In the genomic region with DNA sequence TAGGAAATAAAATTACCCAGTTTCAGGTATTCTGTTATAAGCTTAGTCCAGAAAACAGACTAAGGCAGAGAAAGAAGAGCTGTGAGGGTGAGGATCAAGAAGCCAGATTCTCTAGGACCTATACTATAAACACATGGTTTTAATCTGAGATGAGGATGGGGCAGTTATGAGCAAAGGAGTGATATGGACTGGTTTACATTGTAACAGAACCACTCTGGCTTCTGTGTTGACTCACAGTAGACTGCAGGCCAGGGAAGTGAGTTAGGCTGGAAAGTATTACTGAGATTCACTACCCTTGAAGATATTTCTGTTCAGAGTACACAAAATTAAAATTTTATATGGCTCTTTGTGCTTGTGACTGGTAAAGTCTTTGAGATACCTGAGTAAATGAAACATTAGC, we compare ENCODE assay signal across 25 cellular contexts. TPM values are rescaled to one million over a fixed set of nuclear protein-coding genes. Genes with fewer than 3 reads are reported as not detected.
"Had no signal": no experiment of that assay in that cellular context is flagged by ENCODE, and none has a peak within 500 bp of the region (broad histone marks: within the 10 kb centered on the region; RNA-seq: fewer than 3 reads in every experiment).

No MANE protein-coding gene starts in this region.

- H3K36me3 ChIP-seq: adrenal gland, cardiac muscle cell, gastroesophageal sphincter, heart left ventricle, neutrophil, right lobe of liver, stomach, upper lobe of left lung had no signal

- ATAC-seq: activated CD4-positive, CD25-positive, alpha-beta regulatory T cell treated with anti-CD3 and anti-CD28 coated beads, Interleukin-2, amount 50 U/mL, for 24 hours; activated T-cell treated with anti-CD3 and anti-CD28 coated beads, Interleukin-2, amount 50 U/mL, for 4 hours; gastroesophageal sphincter; heart left ventricle; left ventricle myocardium superior; naive thymus-derived CD8-positive, alpha-beta T cell; right lobe of liver; stimulated activated effector memory CD8-positive, alpha-beta T cell treated with anti-CD3 and anti-CD28 coated beads, Interleukin-12 subunit alpha, Interleukin-12 subunit beta, amount 100 ng/mL, for 72 hours had no signal

- H3K27ac ChIP-seq: adrenal gland, cardiac muscle cell, gastroesophageal sphincter, parathyroid adenoma, right lobe of liver, stomach, testis, upper lobe of left lung had no signal

- H3K9ac ChIP-seq: parathyroid adenoma had no signal

- DNase-seq: activated CD4-positive, alpha-beta T cell treated with anti-CD3 and anti-CD28 coated beads, Interleukin-2, amount 10 ng/mL, durations not matched to agents 7 days and 5 days; activated CD8-positive, alpha-beta memory T cell treated with anti-CD3 and anti-CD28 coated beads, Interleukin-2, amount 50 U/mL, for 4 hours; activated naive CD4-positive, alpha-beta T cell treated with anti-CD3 and anti-CD28 coated beads, Interleukin-2, amount 50 U/mL, for 16 hours; activated T-cell treated with anti-CD3 and anti-CD28 coated beads, Interleukin-2, amount 50 U/mL, for 4 hours; adrenal gland; effector memory CD4-positive, alpha-beta T cell; heart left ventricle; immature natural killer cell; left ventricle myocardium superior; mesendoderm; naive thymus-derived CD8-positive, alpha-beta T cell; right lobe of liver; stimulated activated CD4-positive, alpha-beta T cell treated with anti-CD3 and anti-CD28 coated beads, Interleukin-4, amount 100 ng/mL, for 24 hours; stomach; testis; upper lobe of left lung had no signal

- H3K27me3 ChIP-seq: adrenal gland, cardiac muscle cell, gastroesophageal sphincter, heart left ventricle, right lobe of liver, testis, upper lobe of left lung had no signal

- H2AFZ ChIP-seq: parathyroid adenoma had no signal

- H3K9me3 ChIP-seq: adrenal gland, gastroesophageal sphincter, heart left ventricle, neutrophil, right lobe of liver, stomach, testis, upper lobe of left lung had no signal

- H3K4me3 ChIP-seq: adrenal gland, cardiac muscle cell, gastroesophageal sphincter, heart left ventricle, right lobe of liver, stomach, testis, upper lobe of left lung had no signal

RNA-seq across cellular contexts. Expression of a gene that starts 14.6 kb away (rescaled TPM):
- total RNA-seq: activated CD4-positive, alpha-beta T cell treated with anti-CD3 and anti-CD28 coated beads, Interleukin-2, amount 10 ng/mL, durations not matched to agents 7 days and 5 days; activated T-cell treated with anti-CD3 and anti-CD28 coated beads, Interleukin-2, amount 50 U/mL, for 4 hours; adrenal gland; cardiac muscle cell; chondrocyte; dermis blood vessel endothelial cell; fibroblast of lung; gastroesophageal sphincter; naive thymus-derived CD8-positive, alpha-beta T cell; right lobe of liver; stomach; upper lobe of left lung had no signal
- polyA plus RNA-seq: adrenal gland; cardiac muscle cell; fibroblast of lung; immature natural killer cell; naive thymus-derived CD8-positive, alpha-beta T cell; stomach had no signal

RNA-seq across cellular contexts. Expression of a gene that starts 22.6 kb away (rescaled TPM):
- total RNA-seq: activated CD4-positive, alpha-beta T cell treated with anti-CD3 and anti-CD28 coated beads, Interleukin-2, amount 10 ng/mL, durations not matched to agents 7 days and 5 days; activated T-cell treated with anti-CD3 and anti-CD28 coated beads, Interleukin-2, amount 50 U/mL, for 4 hours; cardiac muscle cell; chondrocyte; gastroesophageal sphincter; naive thymus-derived CD8-positive, alpha-beta T cell; stomach had no signal
- polyA plus RNA-seq: cardiac muscle cell; heart left ventricle; naive thymus-derived CD8-positive, alpha-beta T cell; stomach had no signal

RNA-seq across cellular contexts. Expression of a gene that starts 48.2 kb away (rescaled TPM):
- total RNA-seq: chondrocyte had no signal

RNA-seq across cellular contexts. Expression of a gene that starts 56.7 kb away (rescaled TPM):
- total RNA-seq: activated CD4-positive, alpha-beta T cell treated with anti-CD3 and anti-CD28 coated beads, Interleukin-2, amount 10 ng/mL, durations not matched to agents 7 days and 5 days; activated T-cell treated with anti-CD3 and anti-CD28 coated beads, Interleukin-2, amount 50 U/mL, for 4 hours; cardiac muscle cell; naive thymus-derived CD8-positive, alpha-beta T cell had no signal
- polyA plus RNA-seq: cardiac muscle cell; immature natural killer cell; naive thymus-derived CD8-positive, alpha-beta T cell had no signal
